Comparison of ENCODE assay signal across 10 cellular contexts in genomic region chr12:64082866-64083268, GRCh38.
DNase-seq lines count a peak whose midpoint lies in the region; TF ChIP-seq lines count a peak whose summit lies in the region.
"Had no signal": no experiment of that assay in that cellular context is flagged by ENCODE, and none has a peak within 500 bp of the region (broad histone marks: within the 10 kb centered on the region; RNA-seq: fewer than 3 reads in every experiment).

No MANE protein-coding gene starts in this region.

- WGBS in esophagus squamous epithelium, 2 donors: 57% methylated on average over 1 of the region's 1 CpG; no CpG with 5 or more reads in 1 of the 2 donors

- peaks cover 44% of the 10 kb centered on the region for H3K4me1 ChIP-seq in A673 (ENCODE audit: insufficient read depth, low read length, poor library complexity, severe bottlenecking)
- peaks cover 9 to 71% (median 17%) of the 10 kb centered on the region in 3 donors for H3K4me1 ChIP-seq in esophagus squamous epithelium
- peaks cover 26% of the 10 kb centered on the region for H3K4me1 ChIP-seq in osteoblast (ENCODE audit: insufficient read depth, low read length)

- peaks cover 2% of the 10 kb centered on the region for H3K79me2 ChIP-seq in osteoblast (ENCODE audit: insufficient read depth, low read length)

- peak overlapping the region; percentile 32 for H2AFZ ChIP-seq in osteoblast (ENCODE audit: low read length)

- TF ChIP-seq POLR2A in esophagus squamous epithelium (IDR thresholded peaks at IDR 0.05): no peak

- H3K4me3 ChIP-seq in A673 (ENCODE audit: low read depth, low read length, poor library complexity, severe bottlenecking) (peak overlapping the region; percentile 13), esophagus squamous epithelium (peak overlapping the region in 1 of 4 donors; percentile 5), osteoblast (ENCODE audit: insufficient read depth, low read length) (no peak overlapping the region)
- H3K4me3 ChIP-seq: BLaER1 had no signal

- BruUV-seq in A673 (replicated peaks; lab: Mats Ljungman, UMichigan): no TSS peak

- POLR2A ChIA-PET in A673 (lab: Charles Lee; ENCODE audit: low non-redundant PET): no interaction called here

- no peaks in the 10 kb centered on the region for H3K27me3 ChIP-seq in A673 (replicated peaks; ENCODE audit: insufficient read depth, low read depth, low read length, poor library complexity)
- H3K27me3 ChIP-seq in esophagus squamous epithelium: no peaks in the 10 kb centered on the region
- H3K27me3 ChIP-seq in osteoblast (ENCODE audit: insufficient read depth, low read length): no peaks in the 10 kb centered on the region
- H3K27me3 ChIP-seq: BLaER1 had no signal

- H3K4me2 ChIP-seq in osteoblast (ENCODE audit: insufficient read depth, low read length): peak overlapping the region; percentile 54
- H3K4me2 ChIP-seq: BLaER1 had no signal

- H3K27ac ChIP-seq in A673 (ENCODE audit: low read depth, low read length, poor library complexity, severe bottlenecking): peak overlapping the region; percentile 64
- peak overlapping the region; percentile 50 to 77 (median 62) for H3K27ac ChIP-seq in esophagus squamous epithelium
- peak overlapping the region; percentile 51 for H3K27ac ChIP-seq in osteoblast (ENCODE audit: low read depth, low read length)
- H3K27ac ChIP-seq: BLaER1 had no signal

- DNase-seq in A673 (ENCODE audit: low spot score): no peak
- DNase-seq in NCI-H2227 treated with DMSO at 0.1 percent for 48 hours (lab: John Stamatoyannopoulos, UW): peak; percentile 86
- no peak for DNase-seq in esophagus squamous epithelium (lab: John Stamatoyannopoulos, UW)
- no peak for DNase-seq in osteoblast (ENCODE audit: insufficient read length, low spot score, missing footprints)
- DNase-seq in stimulated activated CD4-positive, alpha-beta T cell treated with anti-CD3 and anti-CD28 coated beads, Interleukin-2, amount 100 ng/mL, for 48 hours: no peak
- no peak for DNase-seq in activated CD4-positive, alpha-beta T cell treated with anti-CD3 and anti-CD28 coated beads, Interleukin-2, amount 50 U/mL, for 48 hours
- DNase-seq in NCI-H2029 treated with DMSO at 0.1 percent for 48 hours (lab: John Stamatoyannopoulos, UW): no peak
- DNase-seq in hippocampal formation (lab: John Stamatoyannopoulos, UW): no peak
- DNase-seq: NCI-H82 had no signal

- H3K36me3 ChIP-seq in A673 (ENCODE audit: insufficient read depth, low read length, poor library complexity, severe bottlenecking) (no peaks in the 10 kb centered on the region), esophagus squamous epithelium (peaks cover 0 to 7% (median 0%) of the 10 kb centered on the region in 3 donors), osteoblast (ENCODE audit: insufficient read depth, low read length) (peaks cover 24% of the 10 kb centered on the region)
- H3K36me3 ChIP-seq: BLaER1 had no signal

- CTCF ChIA-PET in A673 (lab: Charles Lee): no interaction called here

- peaks cover 2% of the 10 kb centered on the region for H4K20me1 ChIP-seq in osteoblast (ENCODE audit: insufficient read depth, low read length)
- H4K20me1 ChIP-seq: BLaER1 had no signal

- intact Hi-C loops in A673 (cut with micrococcal nuclease; ENCODE audit: unreplicated experiment): loop anchor here (5.0 kb wide), 2 partner anchors 41 to 241 kb away; partner anchors contain the start of gene SRGAP1
- intact Hi-C loops in esophagus squamous epithelium (cut with DNase I): no loop called here

- TF ChIP-seq CTCF in A673 (conservative IDR thresholded peaks at IDR 0.05; ENCODE audit: low read depth, low read length) (no peak), esophagus squamous epithelium (IDR thresholded peaks at IDR 0.05) (no peak), osteoblast (IDR thresholded peaks at IDR 0.05; ENCODE audit: extremely low read depth, low read depth, low read length) (no peak)

- no peaks in the 10 kb centered on the region for H3K9me3 ChIP-seq in A673 (ENCODE audit: low read depth, low read length, poor library complexity, severe bottlenecking)
- no peaks in the 10 kb centered on the region for H3K9me3 ChIP-seq in esophagus squamous epithelium
- H3K9me3 ChIP-seq in osteoblast (ENCODE audit: low read depth, low read length): no peaks in the 10 kb centered on the region
- H3K9me3 ChIP-seq: BLaER1 had no signal
